Comparison of ENCODE assay signal across 28 cellular contexts in genomic region chr1:169644298-169644697, GRCh38. TPM values are rescaled to one million over a fixed set of nuclear protein-coding genes. Genes with fewer than 3 reads are reported as not detected.
"Had no signal": no experiment of that assay in that cellular context is flagged by ENCODE, and none has a peak within 500 bp of the region (broad histone marks: within the 10 kb centered on the region; RNA-seq: fewer than 3 reads in every experiment).

No MANE protein-coding gene starts in this region.

- H3K9me3 ChIP-seq: ascending aorta, body of pancreas had no signal

- H3K4me3 Mint-ChIP-seq: activated CD8-positive, alpha-beta T cell treated with anti-CD3 and anti-CD28 coated beads, Interleukin-2, amount 10 ng/mL, durations not matched to agents 7 days and 5 days had no signal

- H3K27me3 ChIP-seq: ascending aorta, body of pancreas had no signal

- H3K36me3 ChIP-seq: ascending aorta had no signal

- H3K27ac Mint-ChIP-seq: activated CD8-positive, alpha-beta T cell treated with anti-CD3 and anti-CD28 coated beads, Interleukin-2, amount 10 ng/mL, durations not matched to agents 7 days and 5 days had no signal

- DNase-seq: activated CD4-positive, alpha-beta T cell treated with anti-CD3 and anti-CD28 coated beads for 4 hours; activated CD4-positive, alpha-beta T cell treated with anti-CD3 and anti-CD28 coated beads, Interleukin-2, amount 50 U/mL, for 4 hours; activated CD8-positive, alpha-beta memory T cell treated with anti-CD3 and anti-CD28 coated beads, Interleukin-2, amount 50 U/mL, for 48 hours; activated CD8-positive, alpha-beta T cell treated with anti-CD3 and anti-CD28 coated beads, Interleukin-2, amount 10 ng/mL, durations not matched to agents 7 days and 5 days; activated naive CD4-positive, alpha-beta T cell treated with anti-CD3 and anti-CD28 coated beads, Interleukin-2, amount 50 U/mL, for 16 hours; activated T-cell treated with anti-CD3 and anti-CD28 coated beads, Interleukin-2, amount 50 U/mL, for 1 hour; body of pancreas; central memory CD4-positive, alpha-beta T cell; NCI-H1048; NCI-H146; NCI-H187 treated with DMSO at 0.1 percent for 48 hours; NCI-H2081 treated with DMSO at 0.1 percent for 48 hours; NCI-H2171 treated with DMSO at 0.1 percent for 48 hours; NCI-H226; NCI-H526 treated with DMSO at 0.1 percent for 48 hours; NCI-H82; SIG-M5; T-helper 1 cell had no signal

- FAIRE-seq: bronchial epithelial cell had no signal

- H3K27ac ChIP-seq: ascending aorta, body of pancreas, SK-N-MC, VCaP had no signal

- ATAC-seq: activated CD8-positive, alpha-beta T cell treated with anti-CD3 and anti-CD28 coated beads, Interleukin-2, amount 10 ng/mL, durations not matched to agents 7 days and 5 days; body of pancreas had no signal

- H3K4me1 ChIP-seq: ascending aorta, body of pancreas had no signal

- H3K4me3 ChIP-seq: ascending aorta, body of pancreas, SK-N-MC had no signal

RNA-seq across cellular contexts. Expression of gene SELP, which starts 14.4 kb away (rescaled TPM):
- total RNA-seq: bronchial epithelial cell, chondrocyte, LHCN-M2, M059J, NCI-H460, OCI-LY7, RPMI7951 had no signal

RNA-seq across cellular contexts. Expression of gene F5, which starts 58.0 kb away (rescaled TPM):
- total RNA-seq: ascending aorta, bronchial epithelial cell, chondrocyte, LHCN-M2, M059J, NCI-H460, OCI-LY7, RPMI7951 had no signal
